Comparison of ENCODE assay signal across 1 cellular context in genomic region chr1:22260860-22261432, GRCh38.
TF ChIP-seq lines count a peak whose summit lies in the region.

No MANE protein-coding gene starts in this region.

TF ChIP-seq in GM23338, 12 proteins besides CTCF, POLR2A, EP300 and RAD21 (continued from another document):
- no peak for TF ChIP-seq REST (IDR thresholded peaks at IDR 0.05; ENCODE audit: unreplicated experiment)
- no peak for TF ChIP-seq POLR2AphosphoS5 (IDR thresholded peaks at IDR 0.05; ENCODE audit: low read depth)
- TF ChIP-seq ZNF114 (CRISPR knock-in tag; IDR thresholded peaks at IDR 0.05), result no peak
- no peak for TF ChIP-seq NANOG (IDR thresholded peaks at IDR 0.05; ENCODE audit: borderline replicate concordance)
- TF ChIP-seq ETS1 (IDR thresholded peaks at IDR 0.05), result no peak
- TF ChIP-seq JUNB (IDR thresholded peaks at IDR 0.05; ENCODE audit: unreplicated experiment), result no peak
- TF ChIP-seq CREB1 (CRISPR knock-in tag; IDR thresholded peaks at IDR 0.05; ENCODE audit: low read depth), result no peak
- no peak for TF ChIP-seq ZNF331 (CRISPR knock-in tag; IDR thresholded peaks at IDR 0.05; ENCODE audit: low read depth)
